ENCODE assay signal across 1 cellular context in the genomic region with DNA sequence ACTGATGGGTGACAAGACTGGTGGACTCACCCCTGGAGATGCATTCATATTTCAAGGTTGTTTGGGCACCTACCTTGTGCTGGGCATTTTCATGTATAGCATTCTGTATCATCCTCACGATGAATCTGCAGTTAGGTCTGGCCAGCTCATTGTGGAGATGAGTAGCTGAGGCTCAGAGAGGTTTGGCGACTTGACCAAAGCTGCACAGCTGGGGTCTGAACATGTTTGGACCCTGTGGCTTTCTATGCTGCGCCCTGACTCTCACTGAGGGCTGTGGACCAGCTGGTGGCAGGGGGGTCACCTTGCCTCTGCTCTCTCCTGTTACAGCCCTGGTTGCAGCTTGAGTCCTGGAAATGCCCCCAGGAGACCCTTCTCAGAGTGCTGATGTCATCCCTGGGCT.
TF ChIP-seq lines count a peak whose summit lies in the region.

No MANE protein-coding gene starts in this region.

TF ChIP-seq in K562, 482 proteins besides CTCF, POLR2A, EP300 and RAD21 (continued from another document):
- TF ChIP-seq ZNF609 (CRISPR knock-in tag; IDR thresholded peaks at IDR 0.05; ENCODE audit: borderline replicate concordance), result no peak
- 0 out of 4 replicates have a peak, but pooled peaks of 1 of the 2 experiments have one; percentile 9 for TF ChIP-seq RCOR1 (IDR thresholded peaks at IDR 0.05; ENCODE audit: borderline replicate concordance in 1 of 2, low read depth in 2 of 2, low read length in 2 of 2)
- no peak for TF ChIP-seq ZNF668 (CRISPR knock-in tag; IDR thresholded peaks at IDR 0.05)
- no peak for TF ChIP-seq PCBP2 (IDR thresholded peaks at IDR 0.05; ENCODE audit: low read depth, low read length, poor library complexity, severe bottlenecking)
- no peak for TF ChIP-seq HDAC2 (IDR thresholded peaks at IDR 0.05)
- no peak for TF ChIP-seq ZNF140 (CRISPR knock-in tag; IDR thresholded peaks at IDR 0.05)
- no peak for TF ChIP-seq GTF2E2 (tag; IDR thresholded peaks at IDR 0.05)
- no peak for TF ChIP-seq ETS1 (conservative IDR thresholded peaks at IDR 0.05; ENCODE audit: control insufficient read depth, low read depth, low read length)
- no peak for TF ChIP-seq ZNF133 (CRISPR knock-in tag; IDR thresholded peaks at IDR 0.05)
- TF ChIP-seq SIRT6 (IDR thresholded peaks at IDR 0.05; ENCODE audit: low read depth, low read length), result no peak
- TF ChIP-seq DPF2 (IDR thresholded peaks at IDR 0.05), result no peak
- no peak for TF ChIP-seq ZNF134 (CRISPR knock-in tag; conservative IDR thresholded peaks at IDR 0.05)
- no peak for TF ChIP-seq HCFC1 (IDR thresholded peaks at IDR 0.05; ENCODE audit: low read depth, low read length)
- peak in 1 of 2 experiments; percentile 20; a peak in 1 of 4 replicates for TF ChIP-seq KDM1A (IDR thresholded peaks at IDR 0.05)
- TF ChIP-seq ZNF561 (CRISPR knock-in tag; conservative IDR thresholded peaks at IDR 0.05), result no peak
- no peak for TF ChIP-seq GTF2A2 (tag; IDR thresholded peaks at IDR 0.05)
- TF ChIP-seq BRF2 (IDR thresholded peaks at IDR 0.05; ENCODE audit: borderline replicate concordance, insufficient read depth, insufficient read length), result no peak
- no peak for TF ChIP-seq SMAD2 (IDR thresholded peaks at IDR 0.05; ENCODE audit: low read depth, low read length)
- no peak for TF ChIP-seq ERF (CRISPR knock-in tag; IDR thresholded peaks at IDR 0.05)
- peak; percentile 36 for TF ChIP-seq RBM25 (IDR thresholded peaks at IDR 0.05; ENCODE audit: low read depth, low read length, severe bottlenecking)
- TF ChIP-seq ZNF41 (CRISPR knock-in tag; conservative IDR thresholded peaks at IDR 0.05), result no peak
- no peak for TF ChIP-seq ZNF217 (CRISPR knock-in tag; IDR thresholded peaks at IDR 0.05)
- TF ChIP-seq ZNF253 (CRISPR knock-in tag; conservative IDR thresholded peaks at IDR 0.05), result no peak
- no peak for TF ChIP-seq ZNF717 (CRISPR knock-in tag; IDR thresholded peaks at IDR 0.05)
- peak; percentile 55 for TF ChIP-seq ZFP36 (IDR thresholded peaks at IDR 0.05; ENCODE audit: low read depth, low read length, partially characterized antibody)
